8 cellular contexts compared by ENCODE assay signal in the genomic region with DNA sequence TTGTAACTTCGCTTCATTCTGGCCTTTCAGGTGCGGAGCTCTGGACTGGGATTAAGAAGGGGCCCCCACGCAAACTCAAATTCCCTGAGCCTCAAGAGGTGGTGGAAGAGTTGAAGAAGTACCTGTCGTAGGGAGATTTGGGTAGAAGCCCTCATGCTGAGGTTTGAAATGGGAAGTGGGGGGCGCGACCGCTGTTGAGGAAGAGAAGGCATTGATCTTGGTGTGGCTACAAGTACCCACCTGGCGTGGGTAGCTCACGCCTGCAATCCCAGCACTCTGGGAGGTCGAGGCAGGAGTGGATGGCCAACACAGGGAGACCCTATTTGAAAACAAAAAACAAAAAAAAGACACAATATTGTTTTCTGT. TPM values are rescaled to one million over a fixed set of nuclear protein-coding genes. Genes with fewer than 3 reads are reported as not detected.
DNase-seq lines count a peak whose midpoint lies in the region; TF ChIP-seq lines count a peak whose summit lies in the region.

No MANE protein-coding gene starts in this region.

- 0 out of 2 replicates have a peak, but pooled peaks cover 4% of the 10 kb centered on the region for H4K20me1 ChIP-seq in OCI-LY3 (ENCODE audit: insufficient read depth, low read length)

- H3K4me1 ChIP-seq in ES-I3 (ENCODE audit: insufficient read depth, low read length) (peaks cover 6% of the 10 kb centered on the region; the same call in 1 of the 2 replicates), OCI-LY3 (ENCODE audit: low read length) (peaks cover 12% of the 10 kb centered on the region), trophoblast cell (ENCODE audit: control insufficient read depth in 1 of 2, insufficient read depth in 2 of 2, low read length in 2 of 2) (peaks cover 0 to 8% of the 10 kb centered on the region in 2 experiments)

- peak overlapping the region; percentile 50 for H3K18ac ChIP-seq in trophoblast cell (ENCODE audit: low read length)

- peak overlapping the region; percentile 80 for H4K8ac ChIP-seq in trophoblast cell (ENCODE audit: low read depth, low read length)

- H3K9me3 ChIP-seq in ES-I3 (ENCODE audit: control insufficient read depth, insufficient read depth, low read length) (no peaks in the 10 kb centered on the region), OCI-LY3 (ENCODE audit: insufficient read depth, low read length) (no peaks in the 10 kb centered on the region), trophoblast cell (ENCODE audit: insufficient read depth, low read depth, low read length) (no peaks in the 10 kb centered on the region)

- no peak overlapping the region for H3K23ac ChIP-seq in trophoblast cell (ENCODE audit: low read length)

- H4K91ac ChIP-seq in trophoblast cell (ENCODE audit: low read depth, low read length) = peak overlapping the region; percentile 62

- H4K12ac ChIP-seq in trophoblast cell (ENCODE audit: low read depth, low read length) = peak overlapping the region; percentile 40

- peak overlapping the region; percentile 99 for H3K4ac ChIP-seq in trophoblast cell (ENCODE audit: low read depth, low read length)

- peaks cover 10% of the 10 kb centered on the region for H3K79me1 ChIP-seq in trophoblast cell (ENCODE audit: low read length)

- WGBS in trophoblast cell (ENCODE audit: extremely low coverage, insufficient coverage, insufficient read length) = no CpG with 5 or more reads among the region's 10 CpGs

- H3K14ac ChIP-seq in trophoblast cell (ENCODE audit: low read length) = peak overlapping the region; percentile 78

- H3K36me3 ChIP-seq in ES-I3 (ENCODE audit: insufficient read depth, low read length) (peaks cover 13% of the 10 kb centered on the region), OCI-LY3 (replicated peaks; ENCODE audit: low read depth, low read length) (peaks cover 51% of the 10 kb centered on the region), trophoblast cell (ENCODE audit: control insufficient read depth in 1 of 2, insufficient read depth in 2 of 2, low read length in 2 of 2) (peaks cover 15 to 37% of the 10 kb centered on the region in 2 experiments)

- H2AK5ac ChIP-seq in trophoblast cell (ENCODE audit: low read length) = peak overlapping the region; percentile 87

- peak overlapping the region; percentile 84 for H3K4me2 ChIP-seq in OCI-LY3 (ENCODE audit: low read length)
- H3K4me2 ChIP-seq in trophoblast cell (ENCODE audit: low read length) = peak overlapping the region; percentile 91

- H2AFZ ChIP-seq in OCI-LY3 (ENCODE audit: low read depth, low read length) (peak overlapping the region; percentile 12; the same call in 1 of the 2 replicates), trophoblast cell (ENCODE audit: insufficient read depth, low read length, poor library complexity) (peak overlapping the region; percentile 19)

- H3K79me2 ChIP-seq in OCI-LY3 (ENCODE audit: low read length) = peaks cover 27% of the 10 kb centered on the region
- H3K79me2 ChIP-seq in trophoblast cell (ENCODE audit: control insufficient read depth, insufficient read depth, low read length, poor library complexity) = peaks cover 9% of the 10 kb centered on the region

- H2BK12ac ChIP-seq in trophoblast cell (ENCODE audit: low read length) = no peak overlapping the region

- peak overlapping the region; percentile 9 for H2BK120ac ChIP-seq in trophoblast cell (ENCODE audit: insufficient read depth, low read length, poor library complexity)

- H3K9ac ChIP-seq in ES-I3 (ENCODE audit: low read depth, low read length) (peak overlapping the region; percentile 99), OCI-LY3 (ENCODE audit: low read length) (peak overlapping the region; percentile 97), trophoblast cell (ENCODE audit: low read length) (peak overlapping the region; percentile 99)

- H3K27ac ChIP-seq in OCI-LY3 (ENCODE audit: low read length) (peak overlapping the region; percentile 83), epithelial cell of prostate (peak overlapping the region; percentile 71), trophoblast cell (ENCODE audit: low read depth, low read length) (no peak overlapping the region)

- peak overlapping the region; percentile 51 for H2BK5ac ChIP-seq in trophoblast cell (ENCODE audit: low read depth, low read length, poor library complexity)

- no peak for TF ChIP-seq CTCF in OCI-LY3 (IDR thresholded peaks at IDR 0.05; ENCODE audit: low read depth, low read length)

- DNase-seq in epithelial cell of prostate (ENCODE audit: low read depth, low spot score) (no peak), trophoblast cell (no peak), NCI-H146 (lab: John Stamatoyannopoulos, UW) (no peak), LoVo (ENCODE audit: low spot score) (no peak), NCI-H2107 (lab: John Stamatoyannopoulos, UW) (no peak), NCI-H345 (lab: John Stamatoyannopoulos, UW) (no peak)

- H3K4me3 ChIP-seq in OCI-LY3 (ENCODE audit: low read length) (peak overlapping the region; percentile 88), trophoblast cell (ENCODE audit: low read depth, low read length) (peak overlapping the region; percentile 79)

- H3K27me3 ChIP-seq in OCI-LY3 (ENCODE audit: low read depth, low read length) (no peaks in the 10 kb centered on the region), trophoblast cell (ENCODE audit: insufficient read depth, low read length) (no peaks in the 10 kb centered on the region)

RNA-seq across cellular contexts. Expression of a gene that starts 0.8 kb away (rescaled TPM):
- 198 and 199 TPM in 2 replicates for polyA plus RNA-seq in trophoblast cell (2013)

RNA-seq across cellular contexts. Expression of a gene that starts 9.5 kb away (rescaled TPM):
- polyA plus RNA-seq in trophoblast cell (2013) = not detected in 2 replicates

RNA-seq across cellular contexts. Expression of a gene that starts 19.5 kb away (rescaled TPM):
- polyA plus RNA-seq in trophoblast cell (2013) = 146 and 148 TPM in 2 replicates

RNA-seq across cellular contexts. Expression of a gene that starts 29.7 kb away (rescaled TPM):
- 76.1 and 78.5 TPM in 2 replicates for polyA plus RNA-seq in trophoblast cell (2013)

RNA-seq across cellular contexts. Expression of a gene that starts 30.1 kb away (rescaled TPM):
- 32.5 and 33.4 TPM in 2 replicates for polyA plus RNA-seq in trophoblast cell (2013)
